ENCODE assay signal across 2 cellular contexts in the genomic region with DNA sequence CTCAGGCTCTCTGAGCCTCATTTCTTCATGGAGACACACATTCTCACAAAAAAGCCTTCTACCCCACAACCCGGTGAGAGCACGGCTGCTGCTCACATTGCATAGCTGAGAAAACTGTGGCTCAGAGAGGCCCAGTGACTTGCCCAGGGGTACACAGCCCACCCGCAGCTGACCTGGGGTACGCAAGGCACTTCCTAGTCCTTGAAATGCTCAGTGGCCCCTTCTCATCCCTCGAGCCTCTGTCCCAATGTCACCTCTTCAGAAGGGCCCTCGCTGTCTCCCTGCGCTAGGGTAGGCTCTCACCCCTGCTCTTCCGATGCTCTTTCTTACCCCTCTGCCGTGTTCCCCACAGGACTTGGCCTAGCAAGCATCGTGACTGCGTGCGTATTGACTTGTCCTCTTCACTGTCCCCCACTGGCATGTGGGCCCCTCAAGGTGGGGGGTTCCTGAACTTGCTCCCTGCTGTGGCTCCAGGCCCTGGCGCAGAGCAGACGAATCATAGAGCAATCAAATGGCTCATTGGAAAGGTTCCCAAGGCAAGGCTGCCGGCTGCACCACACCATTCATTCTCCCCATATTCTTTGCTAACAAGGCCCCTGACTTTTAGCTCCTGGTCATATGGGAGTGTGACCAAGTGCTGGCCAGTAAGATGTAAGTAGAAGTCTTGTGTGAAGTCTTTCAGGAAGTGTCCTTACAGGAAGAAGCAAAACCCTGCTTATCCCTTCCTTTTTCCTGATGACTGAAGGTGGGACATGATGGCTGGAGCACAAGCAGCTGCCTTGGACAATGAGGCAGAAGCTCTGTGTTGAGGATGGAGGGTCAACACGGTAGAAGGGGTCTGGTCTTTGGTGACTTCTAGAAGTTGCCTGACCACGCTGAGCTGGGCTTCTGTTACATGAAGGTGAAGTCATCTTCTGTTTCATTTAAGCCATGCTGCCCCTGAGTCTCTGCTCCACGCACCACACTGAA.
A peak's percentile ranks its signal among the peaks of the same experiment; 100 is the strongest.
TF ChIP-seq lines count a peak whose summit lies in the region.

No MANE protein-coding gene starts in this region.

TF ChIP-seq in HCT116, 20 proteins besides CTCF, POLR2A, EP300 and RAD21:
- TF ChIP-seq CEBPB (IDR thresholded peaks at IDR 0.05; ENCODE audit: low read depth) (no peak), SRF (IDR thresholded peaks at IDR 0.05; ENCODE audit: low read depth) (no peak), CBX3 (IDR thresholded peaks at IDR 0.05; ENCODE audit: low read depth) (no peak), EGR1 (IDR thresholded peaks at IDR 0.05; ENCODE audit: low read depth) (no peak)

TF ChIP-seq in K562, 482 proteins besides CTCF, POLR2A, EP300 and RAD21:
- TF ChIP-seq SMARCA5 (IDR thresholded peaks at IDR 0.05) (peak; percentile 63; the same call in 1 of the 2 replicates), RBM25 (IDR thresholded peaks at IDR 0.05; ENCODE audit: low read depth, low read length, severe bottlenecking) (peak; percentile 90), KDM1A (IDR thresholded peaks at IDR 0.05) (peak; percentile 25 to 43; a peak in 1 of 4 replicates), BCOR (IDR thresholded peaks at IDR 0.05) (peak; percentile 65; the same call in 1 of the 2 replicates), CBX5 (IDR thresholded peaks at IDR 0.05; ENCODE audit: borderline replicate concordance, low read depth) (no peak)
